In genomic region chr2:219722276-219722883, GRCh38 we compare ENCODE assay signal across 20 cellular contexts.
DNase-seq lines count a peak whose midpoint lies in the region; ATAC-seq and TF ChIP-seq lines count a peak whose summit lies in the region.
"Had no signal": no experiment of that assay in that cellular context is flagged by ENCODE, and none has a peak within 500 bp of the region (broad histone marks: within the 10 kb centered on the region; RNA-seq: fewer than 3 reads in every experiment).

No MANE protein-coding gene starts in this region.

- H4K20me1 ChIP-seq in osteoblast (ENCODE audit: insufficient read depth, low read length): no peaks in the 10 kb centered on the region

- no peak for TF ChIP-seq CTCF in osteoblast (IDR thresholded peaks at IDR 0.05; ENCODE audit: extremely low read depth, low read depth, low read length)

- H2AFZ ChIP-seq in osteoblast (ENCODE audit: low read length): peak overlapping the region; percentile 21

- H3K79me2 ChIP-seq in osteoblast (ENCODE audit: insufficient read depth, low read length): no peaks in the 10 kb centered on the region

- ATAC-seq in esophagus mucosa (peak; percentile 75), GM21723 (IDR thresholded peaks at IDR 0.05; ENCODE audit: unreplicated experiment) (no peak)
- ATAC-seq: right cardiac atrium; stimulated activated naive CD8-positive, alpha-beta T cell treated with anti-CD3 and anti-CD28 coated beads, Interleukin-15, Interleukin-2, amounts not matched to agents 100 U/mL and 50 U/mL, for 24 hours had no signal

- H3K4me3 ChIP-seq in osteoblast (ENCODE audit: insufficient read depth, low read length): no peak overlapping the region
- H3K4me3 ChIP-seq in MG63: no peak overlapping the region
- H3K4me3 ChIP-seq: SK-N-MC had no signal

- in situ Hi-C loops in KBM-7 (cut with MboI; ENCODE audit: low pct_unique_long_range_greater_than_20kb, low sequenced_read_pairs): no loop called here

- DNase-seq in NCI-H146 (lab: John Stamatoyannopoulos, UW): peak; percentile 2
- no peak for DNase-seq in NCI-H146 treated with DMSO at 0.1 percent for 48 hours (lab: John Stamatoyannopoulos, UW; ENCODE audit: unreplicated experiment)
- peak; percentile 91 for DNase-seq in RPMI7951 (ENCODE audit: low read depth)
- no peak for DNase-seq in osteoblast (ENCODE audit: insufficient read length, low spot score, missing footprints)
- no peak for DNase-seq in MG63
- DNase-seq in KBM-7: no peak
- DNase-seq: 8988T; activated CD4-positive, alpha-beta T cell treated with anti-CD3 and anti-CD28 coated beads, Interleukin-2, amount 10 ng/mL, durations not matched to agents 24 days and 14 days; activated naive CD4-positive, alpha-beta T cell treated with Interleukin-2 at 50 U/mL for 16 hours; C1 segment of cervical spinal cord; head of caudate nucleus; Karpas-422; NCI-H1694; NCI-H446; right cardiac atrium; stimulated activated naive CD8-positive, alpha-beta T cell treated with anti-CD3 and anti-CD28 coated beads, Interleukin-15, Interleukin-2, amounts not matched to agents 100 U/mL and 50 U/mL, for 24 hours had no signal

- no peaks in the 10 kb centered on the region for H3K4me1 ChIP-seq in osteoblast (ENCODE audit: insufficient read depth, low read length)

- H3K27ac ChIP-seq in osteoblast (ENCODE audit: low read depth, low read length): no peak overlapping the region
- H3K27ac ChIP-seq: neutrophil, SK-N-MC had no signal

- H3K27me3 ChIP-seq in osteoblast (ENCODE audit: insufficient read depth, low read length): no peaks in the 10 kb centered on the region
- no peaks in the 10 kb centered on the region for H3K27me3 ChIP-seq in MG63
- H3K27me3 ChIP-seq: neutrophil had no signal

- H3K9me3 ChIP-seq in osteoblast (ENCODE audit: low read depth, low read length) (no peaks in the 10 kb centered on the region), MG63 (no peaks in the 10 kb centered on the region)
- H3K9me3 ChIP-seq: neutrophil had no signal

- H3K4me2 ChIP-seq in osteoblast (ENCODE audit: insufficient read depth, low read length): no peak overlapping the region

- H3K36me3 ChIP-seq in osteoblast (ENCODE audit: insufficient read depth, low read length) (no peaks in the 10 kb centered on the region), MG63 (no peaks in the 10 kb centered on the region)
- H3K36me3 ChIP-seq: neutrophil had no signal

Comparison
In these comparisons a context has a peak if more than half of its experiments do, and no peak if none do; other contexts are left out.
1. DNase-seq: peak in NCI-H146 (single experiment) and RPMI7951 (single experiment); none in NCI-H146 treated with DMSO at 0.1 percent for 48 hours (single experiment), osteoblast (single experiment), MG63 (single experiment) and KBM-7 (single experiment).